22 cellular contexts compared by ENCODE assay signal in the genomic region with DNA sequence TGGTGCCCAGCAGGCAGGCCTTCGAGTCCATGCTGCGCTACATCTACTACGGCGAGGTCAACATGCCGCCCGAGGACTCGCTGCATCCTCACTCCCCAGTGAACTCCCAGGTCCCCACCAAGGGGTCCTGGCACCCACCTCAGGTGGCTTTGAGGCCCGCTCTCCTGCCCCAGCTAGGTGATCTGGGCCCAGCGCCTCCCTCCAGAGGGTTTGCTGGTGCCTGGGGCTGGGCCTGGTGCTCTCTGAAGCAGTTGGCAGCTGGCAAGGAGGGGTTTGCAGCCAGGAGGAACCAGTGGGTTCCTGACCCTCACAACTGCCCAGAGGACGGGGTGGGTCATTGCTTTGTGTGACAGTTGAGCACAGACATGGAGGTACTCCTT. TPM values are rescaled to one million over a fixed set of nuclear protein-coding genes. Genes with fewer than 3 reads are reported as not detected.
"Had no signal": no experiment of that assay in that cellular context is flagged by ENCODE, and none has a peak within 500 bp of the region (broad histone marks: within the 10 kb centered on the region; RNA-seq: fewer than 3 reads in every experiment).

No MANE protein-coding gene starts in this region.

- H3K27me3 ChIP-seq: dorsolateral prefrontal cortex, heart left ventricle, neutrophil, sigmoid colon, suprapubic skin, thyroid gland had no signal

- H3K36me3 Mint-ChIP-seq: naive B cell, type B pancreatic cell had no signal

- DNase-seq: cortex of kidney; dorsolateral prefrontal cortex; effector CD8-positive, alpha-beta T cell; foreskin melanocyte; hippocampal formation; left colon; mesendoderm; naive B cell; stimulated activated CD4-positive, alpha-beta T cell treated with anti-CD3 and anti-CD28 coated beads, Interleukin-2, amount 100 ng/mL, for 24 hours; stimulated activated naive CD8-positive, alpha-beta T cell treated with anti-CD3 and anti-CD28 coated beads, Interleukin-15, Interleukin-2, amounts not matched to agents 100 U/mL and 50 U/mL, for 24 hours; thyroid gland had no signal

- H3K4me3 ChIP-seq: dorsolateral prefrontal cortex, heart left ventricle, sigmoid colon, skin epidermis, suprapubic skin, thyroid gland had no signal

- H3K27ac ChIP-seq: dorsolateral prefrontal cortex, heart left ventricle, neutrophil, sigmoid colon, skin epidermis, suprapubic skin, thyroid gland had no signal

- H3K9me3 Mint-ChIP-seq: naive B cell, nephron, type B pancreatic cell had no signal

- ATAC-seq: heart left ventricle; left colon; stimulated activated naive CD8-positive, alpha-beta T cell treated with anti-CD3 and anti-CD28 coated beads, Interleukin-15, Interleukin-2, amounts not matched to agents 100 U/mL and 50 U/mL, for 24 hours had no signal

- H3K27me3 Mint-ChIP-seq: naive B cell, type B pancreatic cell had no signal

- H3K4me3 Mint-ChIP-seq: type B pancreatic cell had no signal

- H3K27ac Mint-ChIP-seq: nephron, type B pancreatic cell had no signal

- H3K9me3 ChIP-seq: heart left ventricle, neutrophil, sigmoid colon, suprapubic skin, thyroid gland had no signal

RNA-seq across cellular contexts. Expression of a gene that starts 18.9 kb away (rescaled TPM):
- total RNA-seq: kidney epithelial cell, lung microvascular endothelial cell had no signal

RNA-seq across cellular contexts. Expression of a gene that starts 29.0 kb away (rescaled TPM):
- total RNA-seq: lung microvascular endothelial cell had no signal

RNA-seq across cellular contexts. Expression of a gene that starts 36.3 kb away (rescaled TPM):
- total RNA-seq: lung microvascular endothelial cell, osteocyte, pulmonary artery endothelial cell had no signal
- polyA plus RNA-seq: heart left ventricle had no signal
